Comparison of ENCODE assay signal across 1 cellular context in genomic region chr4:61773655-61774245, GRCh38.
TF ChIP-seq lines count a peak whose summit lies in the region.

No MANE protein-coding gene starts in this region.

TF ChIP-seq in GM23338, 12 proteins besides CTCF, POLR2A, EP300 and RAD21:
- no peak for TF ChIP-seq ZNF462 (CRISPR knock-in tag; IDR thresholded peaks at IDR 0.05)
- no peak for TF ChIP-seq ZNF114 (CRISPR knock-in tag; IDR thresholded peaks at IDR 0.05)
- TF ChIP-seq NANOG (IDR thresholded peaks at IDR 0.05; ENCODE audit: borderline replicate concordance) = peak; percentile 50; the same call in 1 of the 2 replicates
- no peak for TF ChIP-seq ETS1 (IDR thresholded peaks at IDR 0.05)
- no peak for TF ChIP-seq JUNB (IDR thresholded peaks at IDR 0.05; ENCODE audit: unreplicated experiment)
- no peak for TF ChIP-seq POLR2AphosphoS5 (IDR thresholded peaks at IDR 0.05; ENCODE audit: low read depth)
- TF ChIP-seq REST (IDR thresholded peaks at IDR 0.05; ENCODE audit: unreplicated experiment) = no peak
TF ChIP-seq in GM23338: peak in this region for 1.
